In the genomic region with DNA sequence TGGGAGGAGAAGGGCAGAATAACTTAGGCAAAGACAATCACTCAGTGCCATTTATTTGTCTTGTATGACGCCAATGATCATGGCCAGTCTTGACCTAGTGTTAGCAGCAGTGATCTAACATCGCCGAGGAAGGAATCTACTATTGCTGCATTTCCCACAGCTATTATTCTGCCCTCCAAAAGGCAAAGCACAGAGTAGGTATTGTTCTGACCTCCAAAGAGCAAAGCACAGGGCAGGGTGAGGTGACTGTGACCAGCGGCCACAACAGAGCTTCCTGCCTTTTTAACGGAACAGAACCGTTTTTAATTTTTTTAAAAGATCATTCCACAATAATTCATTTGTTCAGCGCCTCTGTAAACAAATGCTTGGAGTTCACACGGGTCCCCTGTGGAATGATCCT, we compare ENCODE assay signal across 36 cellular contexts.
"Had no signal": no experiment of that assay in that cellular context is flagged by ENCODE, and none has a peak within 500 bp of the region (broad histone marks: within the 10 kb centered on the region; RNA-seq: fewer than 3 reads in every experiment).

No MANE protein-coding gene starts in this region.

- H3K27ac ChIP-seq: adrenal gland, body of pancreas, cardiac muscle cell, coronary artery, dorsolateral prefrontal cortex, foreskin keratinocyte, gastrocnemius medialis, WERI-Rb-1 had no signal

- H3K27ac Mint-ChIP-seq: activated B cell treated with CpG ODN at 0.5 μM for 24 hours; activated CD8-positive, alpha-beta T cell treated with anti-CD3 and anti-CD28 coated beads for 36 hours; activated naive CD4-positive, alpha-beta T cell treated with anti-CD3 and anti-CD28 coated beads, Interleukin-2, amount 50 U/mL, for 24 hours; activated naive CD8-positive, alpha-beta T cell treated with anti-CD3 and anti-CD28 coated beads for 36 hours; activated naive CD8-positive, alpha-beta T cell treated with anti-CD3 and anti-CD28 coated beads, Interleukin-2, amount 50 U/mL, for 24 hours; activated T-helper 17 cell treated with anti-CD3 and anti-CD28 coated beads, Interleukin-2, amount 50 U/mL, for 72 hours; dendritic cell treated with granulocyte-macrophage colony-stimulating factor and Interleukin-4, amounts not matched to agents 40 ng/mL and 50 ng/mL, for 4 days; endodermal cell; T-helper 17 cell; T-helper 2 cell treated with Interferon-gamma antibody and Interleukin-4, amounts not matched to agents 5 μg/mL and 100 μg/mL, for 36 hours had no signal

- H3K9me3 Mint-ChIP-seq: activated CD8-positive, alpha-beta T cell treated with anti-CD3 and anti-CD28 coated beads for 36 hours; activated naive CD4-positive, alpha-beta T cell treated with anti-CD3 and anti-CD28 coated beads, Interleukin-2, amount 50 U/mL, for 24 hours; activated naive CD8-positive, alpha-beta T cell treated with anti-CD3 and anti-CD28 coated beads for 36 hours; activated T-cell treated with anti-CD3 and anti-CD28 coated beads, Interleukin-2, amount 50 U/mL, for 4 hours; activated T-helper 17 cell treated with anti-CD3 and anti-CD28 coated beads, Interleukin-2, amount 50 U/mL, for 72 hours; central memory CD8-positive, alpha-beta T cell; endodermal cell; T-helper 2 cell treated with Interferon-gamma antibody and Interleukin-4, amounts not matched to agents 5 μg/mL and 100 μg/mL, for 36 hours had no signal

- H3K36me3 ChIP-seq: adrenal gland, breast epithelium, cardiac muscle cell, gastrocnemius medialis, WERI-Rb-1 had no signal

- H3K4me3 ChIP-seq: adrenal gland, body of pancreas, breast epithelium, cardiac muscle cell, coronary artery, gastrocnemius medialis had no signal

- H3K27me3 Mint-ChIP-seq: activated B cell treated with CpG ODN at 0.5 μM for 24 hours; activated CD8-positive, alpha-beta T cell treated with anti-CD3 and anti-CD28 coated beads for 36 hours; activated naive CD4-positive, alpha-beta T cell treated with anti-CD3 and anti-CD28 coated beads, Interleukin-2, amount 50 U/mL, for 24 hours; activated naive CD8-positive, alpha-beta T cell treated with anti-CD3 and anti-CD28 coated beads for 36 hours; activated naive CD8-positive, alpha-beta T cell treated with anti-CD3 and anti-CD28 coated beads, Interleukin-2, amount 50 U/mL, for 24 hours; activated T-helper 17 cell treated with anti-CD3 and anti-CD28 coated beads, Interleukin-2, amount 50 U/mL, for 72 hours; central memory CD8-positive, alpha-beta T cell; dendritic cell treated with granulocyte-macrophage colony-stimulating factor and Interleukin-4, amounts not matched to agents 40 ng/mL and 50 ng/mL, for 4 days had no signal

- H3K4me1 ChIP-seq: adrenal gland, body of pancreas, breast epithelium, foreskin keratinocyte, gastrocnemius medialis had no signal

- ATAC-seq: activated CD4-positive, CD25-positive, alpha-beta regulatory T cell treated with anti-CD3 and anti-CD28 coated beads, Interleukin-2, amount 50 U/mL, for 24 hours; activated CD8-positive, alpha-beta T cell treated with anti-CD3 and anti-CD28 coated beads for 36 hours; activated naive CD8-positive, alpha-beta T cell treated with anti-CD3 and anti-CD28 coated beads, Interleukin-2, amount 50 U/mL, for 24 hours; activated T-cell treated with anti-CD3 and anti-CD28 coated beads, Interleukin-2, amount 50 U/mL, for 4 hours; activated T-helper 17 cell treated with anti-CD3 and anti-CD28 coated beads, Interleukin-2, amount 50 U/mL, for 72 hours; body of pancreas; esophagus mucosa; gastrocnemius medialis; T-helper 17 cell had no signal

- DNase-seq: activated B cell treated with CpG ODN at 0.5 μM for 24 hours; activated CD4-positive, alpha-beta T cell treated with anti-CD3 and anti-CD28 coated beads for 48 hours; activated CD4-positive, alpha-beta T cell treated with anti-CD3 and anti-CD28 coated beads, Interleukin-2, amount 50 U/mL, for 1 hour; activated CD4-positive, alpha-beta T cell treated with anti-CD3 and anti-CD28 coated beads, Interleukin-2, amount 50 U/mL, for 48 hours; activated CD8-positive, alpha-beta memory T cell treated with anti-CD3 and anti-CD28 coated beads for 24 hours; activated CD8-positive, alpha-beta T cell treated with anti-CD3 and anti-CD28 coated beads for 36 hours; activated effector memory CD4-positive, alpha-beta T cell treated with Interleukin-2 at 50 U/mL for 16 hours; activated gamma-delta T cell treated with Interleukin-2 at 50 U/mL for 16 hours; activated naive CD4-positive, alpha-beta T cell treated with Interleukin-2 at 50 U/mL for 16 hours; activated naive CD8-positive, alpha-beta T cell treated with anti-CD3 and anti-CD28 coated beads for 36 hours; activated naive CD8-positive, alpha-beta T cell treated with anti-CD3 and anti-CD28 coated beads, Interleukin-2, amount 50 U/mL, for 24 hours; activated T-cell treated with anti-CD3 and anti-CD28 coated beads, Interleukin-2, amount 50 U/mL, for 4 hours; adrenal gland; amygdala; aorta; body of pancreas; dorsolateral prefrontal cortex; effector memory CD4-positive, alpha-beta T cell; endodermal cell; gastrocnemius medialis; glutamatergic neuron; T-helper 1 cell; T-helper 17 cell; T1000; WERI-Rb-1 had no signal

- H3K9me3 ChIP-seq: adrenal gland, body of pancreas, breast epithelium, gastrocnemius medialis had no signal

- H3K4me1 Mint-ChIP-seq: activated B cell treated with CpG ODN at 0.5 μM for 24 hours; activated naive CD4-positive, alpha-beta T cell treated with anti-CD3 and anti-CD28 coated beads, Interleukin-2, amount 50 U/mL, for 24 hours; activated naive CD8-positive, alpha-beta T cell treated with anti-CD3 and anti-CD28 coated beads for 36 hours; activated naive CD8-positive, alpha-beta T cell treated with anti-CD3 and anti-CD28 coated beads, Interleukin-2, amount 50 U/mL, for 24 hours; activated T-helper 17 cell treated with anti-CD3 and anti-CD28 coated beads, Interleukin-2, amount 50 U/mL, for 72 hours; central memory CD8-positive, alpha-beta T cell; T-helper 17 cell had no signal

- H3K4me3 Mint-ChIP-seq: activated B cell treated with CpG ODN at 0.5 μM for 24 hours; activated CD8-positive, alpha-beta T cell treated with anti-CD3 and anti-CD28 coated beads for 36 hours; activated naive CD4-positive, alpha-beta T cell treated with anti-CD3 and anti-CD28 coated beads, Interleukin-2, amount 50 U/mL, for 24 hours; activated naive CD8-positive, alpha-beta T cell treated with anti-CD3 and anti-CD28 coated beads for 36 hours; activated naive CD8-positive, alpha-beta T cell treated with anti-CD3 and anti-CD28 coated beads, Interleukin-2, amount 50 U/mL, for 24 hours; activated T-cell treated with anti-CD3 and anti-CD28 coated beads, Interleukin-2, amount 50 U/mL, for 4 hours; activated T-helper 17 cell treated with anti-CD3 and anti-CD28 coated beads, Interleukin-2, amount 50 U/mL, for 72 hours; central memory CD8-positive, alpha-beta T cell; dendritic cell treated with granulocyte-macrophage colony-stimulating factor and Interleukin-4, amounts not matched to agents 40 ng/mL and 50 ng/mL, for 4 days; endodermal cell; T-helper 17 cell; T-helper 2 cell treated with Interferon-gamma antibody and Interleukin-4, amounts not matched to agents 5 μg/mL and 100 μg/mL, for 36 hours had no signal

- H3K27me3 ChIP-seq: adrenal gland, body of pancreas, breast epithelium, cardiac muscle cell, foreskin keratinocyte, gastrocnemius medialis had no signal

- H3K36me3 Mint-ChIP-seq: activated naive CD4-positive, alpha-beta T cell treated with anti-CD3 and anti-CD28 coated beads, Interleukin-2, amount 50 U/mL, for 24 hours; activated naive CD8-positive, alpha-beta T cell treated with anti-CD3 and anti-CD28 coated beads for 36 hours had no signal
